In the genomic region with DNA sequence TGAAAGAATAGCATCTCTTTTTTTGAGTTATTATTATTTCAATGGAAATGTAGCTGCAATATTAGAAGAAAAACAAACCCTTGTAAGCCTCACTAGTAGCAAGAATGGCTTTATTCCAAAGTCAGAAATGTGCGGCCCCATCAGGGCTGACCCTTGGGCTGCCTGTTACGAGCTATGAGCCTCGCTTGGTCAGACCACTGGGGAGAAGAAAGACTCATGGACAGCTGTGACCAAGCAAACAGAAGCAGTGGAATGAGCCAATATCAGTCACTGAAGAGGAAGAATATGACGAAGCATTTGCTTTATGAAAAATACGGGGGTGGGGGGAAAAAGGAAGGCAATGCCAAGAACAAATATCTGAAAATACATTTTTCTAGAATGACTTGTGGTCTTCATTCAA, we compare ENCODE assay signal across 21 cellular contexts.
DNase-seq lines count a peak whose midpoint lies in the region; ATAC-seq and TF ChIP-seq lines count a peak whose summit lies in the region.
"Had no signal": no experiment of that assay in that cellular context is flagged by ENCODE, and none has a peak within 500 bp of the region (broad histone marks: within the 10 kb centered on the region; RNA-seq: fewer than 3 reads in every experiment).

No MANE protein-coding gene starts in this region.

- no peaks in the 10 kb centered on the region for H3K36me3 ChIP-seq in smooth muscle cell (ENCODE audit: low read depth)
- H3K36me3 ChIP-seq: BE2C, prostate gland, upper lobe of right lung had no signal

- DNase-seq in NCI-H2227 treated with DMSO at 0.1 percent for 48 hours (lab: John Stamatoyannopoulos, UW), result peak; percentile 14
- DNase-seq in NCI-H2227 (lab: John Stamatoyannopoulos, UW; ENCODE audit: unreplicated experiment), result no peak
- peak; percentile 80 to 88 for DNase-seq in cardiac fibroblast (ENCODE audit: low read depth in 2 of 2)
- peak; percentile 40 for DNase-seq in left ventricle myocardium superior
- DNase-seq in smooth muscle cell (lab: John Stamatoyannopoulos, UW; ENCODE audit: unreplicated experiment), result no peak
- DNase-seq in HPDE6-E6E7 (ENCODE audit: extremely low spot score), result no peak
- DNase-seq in activated naive CD8-positive, alpha-beta T cell treated with anti-CD3 and anti-CD28 coated beads, Interleukin-2, amount 50 U/mL, for 24 hours, result no peak
- DNase-seq: activated CD4-positive, alpha-beta T cell treated with anti-CD3 and anti-CD28 coated beads for 48 hours; activated naive CD8-positive, alpha-beta T cell treated with anti-CD3 and anti-CD28 coated beads, Interleukin-2, amount 10 ng/mL, durations not matched to agents 7 days and 5 days; BE2C; caudate nucleus; COR-L47; DMS79 treated with DMSO at 0.1 percent for 48 hours; NCI-H1417 treated with DMSO at 0.1 percent for 48 hours; NCI-H526 treated with DMSO at 0.1 percent for 48 hours; upper lobe of right lung had no signal

- H3K4me1 ChIP-seq in smooth muscle cell (ENCODE audit: low read depth), result no peaks in the 10 kb centered on the region
- H3K4me1 ChIP-seq: BE2C, prostate gland, upper lobe of right lung had no signal

- intact Hi-C loops in left ventricle myocardium superior (cut with micrococcal nuclease), result no loop called here

- H4K20me1 ChIP-seq in smooth muscle cell (ENCODE audit: low read depth), result no peaks in the 10 kb centered on the region

- peak overlapping the region; percentile 24 for H2AFZ ChIP-seq in smooth muscle cell (ENCODE audit: low read depth)

- H3K4me1 Mint-ChIP-seq in activated naive CD8-positive, alpha-beta T cell treated with anti-CD3 and anti-CD28 coated beads, Interleukin-2, amount 50 U/mL, for 24 hours, result no peaks in the 10 kb centered on the region
- H3K4me1 Mint-ChIP-seq: neural crest cell had no signal

- no peak overlapping the region for H3K27ac Mint-ChIP-seq in activated naive CD8-positive, alpha-beta T cell treated with anti-CD3 and anti-CD28 coated beads, Interleukin-2, amount 50 U/mL, for 24 hours
- H3K27ac Mint-ChIP-seq: activated naive CD8-positive, alpha-beta T cell treated with anti-CD3 and anti-CD28 coated beads, Interleukin-2, amount 10 ng/mL, durations not matched to agents 7 days and 5 days had no signal

- no peak overlapping the region for H3K4me3 Mint-ChIP-seq in activated naive CD8-positive, alpha-beta T cell treated with anti-CD3 and anti-CD28 coated beads, Interleukin-2, amount 50 U/mL, for 24 hours
- H3K4me3 Mint-ChIP-seq: activated naive CD8-positive, alpha-beta T cell treated with anti-CD3 and anti-CD28 coated beads, Interleukin-2, amount 10 ng/mL, durations not matched to agents 7 days and 5 days; neural crest cell had no signal

- peak; percentile 86 for ATAC-seq in left ventricle myocardium superior
- ATAC-seq in GM19351 (IDR thresholded peaks at IDR 0.05; ENCODE audit: unreplicated experiment), result no peak
- ATAC-seq in activated naive CD8-positive, alpha-beta T cell treated with anti-CD3 and anti-CD28 coated beads, Interleukin-2, amount 50 U/mL, for 24 hours, result no peak
- ATAC-seq: left lobe of liver, upper lobe of right lung had no signal

- H3K27me3 ChIP-seq in smooth muscle cell (ENCODE audit: low read depth), result no peaks in the 10 kb centered on the region
- H3K27me3 ChIP-seq: BE2C, upper lobe of right lung had no signal

- H3K4me2 ChIP-seq in smooth muscle cell, result no peak overlapping the region

- H3K4me3 ChIP-seq in cardiac fibroblast (replicated peaks in 1 of 2; ENCODE audit: low read depth in 2 of 2, low read length in 2 of 2), result no peak overlapping the region
- no peak overlapping the region for H3K4me3 ChIP-seq in smooth muscle cell
- H3K4me3 ChIP-seq: prostate gland, upper lobe of right lung had no signal

- H3K27me3 Mint-ChIP-seq in activated naive CD8-positive, alpha-beta T cell treated with anti-CD3 and anti-CD28 coated beads, Interleukin-2, amount 50 U/mL, for 24 hours, result peaks cover 5% of the 10 kb centered on the region

- TF ChIP-seq CTCF in cardiac fibroblast (IDR thresholded peaks at IDR 0.05; ENCODE audit: low read depth, low read length) (no peak), smooth muscle cell (IDR thresholded peaks at IDR 0.05; ENCODE audit: borderline replicate concordance, insufficient read depth, poor library complexity, severe bottlenecking) (no peak)

- no peaks in the 10 kb centered on the region for H3K9me3 ChIP-seq in smooth muscle cell (replicated peaks; ENCODE audit: low read depth)
- H3K9me3 ChIP-seq: BE2C, prostate gland, upper lobe of right lung had no signal

- H3K9me3 Mint-ChIP-seq in activated naive CD8-positive, alpha-beta T cell treated with anti-CD3 and anti-CD28 coated beads, Interleukin-2, amount 50 U/mL, for 24 hours, result no peaks in the 10 kb centered on the region
- H3K9me3 Mint-ChIP-seq: activated naive CD8-positive, alpha-beta T cell treated with anti-CD3 and anti-CD28 coated beads, Interleukin-2, amount 10 ng/mL, durations not matched to agents 7 days and 5 days; neural crest cell had no signal

- H3K27ac ChIP-seq in smooth muscle cell (ENCODE audit: low read depth), result no peak overlapping the region
- H3K27ac ChIP-seq: 22Rv1, prostate gland, upper lobe of right lung had no signal

- H3F3A ChIP-seq in smooth muscle cell (ENCODE audit: low read depth), result peaks cover 4% of the 10 kb centered on the region

- WGBS in smooth muscle cell (ENCODE audit: low lambda C conversion rate), result 94% methylated on average over 5 of the region's 5 CpGs

- no peaks in the 10 kb centered on the region for H3K36me3 Mint-ChIP-seq in activated naive CD8-positive, alpha-beta T cell treated with anti-CD3 and anti-CD28 coated beads, Interleukin-2, amount 50 U/mL, for 24 hours (ENCODE audit: low read depth)
- H3K36me3 Mint-ChIP-seq: activated naive CD8-positive, alpha-beta T cell treated with anti-CD3 and anti-CD28 coated beads, Interleukin-2, amount 10 ng/mL, durations not matched to agents 7 days and 5 days had no signal

- H3K9ac ChIP-seq in smooth muscle cell (ENCODE audit: low read depth), result no peak overlapping the region

- H3K79me2 ChIP-seq in smooth muscle cell (ENCODE audit: low read depth), result no peaks in the 10 kb centered on the region

Comparison
In these comparisons a context has a peak if more than half of its experiments do, and no peak if none do; other contexts are left out.
1. DNase-seq: peak in NCI-H2227 treated with DMSO at 0.1 percent for 48 hours (single experiment), cardiac fibroblast (2 of 2) and left ventricle myocardium superior (single experiment); none in NCI-H2227 (single experiment), smooth muscle cell (single experiment), HPDE6-E6E7 (single experiment) and activated naive CD8-positive, alpha-beta T cell treated with anti-CD3 and anti-CD28 coated beads, Interleukin-2, amount 50 U/mL, for 24 hours (single experiment).